ENCODE assay signal across 1 cellular context in genomic region chr15:45200799-45201556, GRCh38.
TF ChIP-seq lines count a peak whose summit lies in the region.

No MANE protein-coding gene starts in this region.

TF ChIP-seq in HepG2, 621 proteins besides CTCF, POLR2A, EP300 and RAD21 (continued from another document and continues in another):
- TF ChIP-seq NR2F6 (IDR thresholded peaks at IDR 0.05) (no peak; the same call in 1 of the 2 replicates), NR2F6 (CRISPR knock-in tag; IDR thresholded peaks at IDR 0.05) (peak; percentile 60; the same call in 1 of the 2 replicates), ZNF329 (CRISPR knock-in tag; IDR thresholded peaks at IDR 0.05; ENCODE audit: low read depth) (no peak), GMEB1 (CRISPR knock-in tag; IDR thresholded peaks at IDR 0.05; ENCODE audit: borderline replicate concordance) (peak; percentile 48; the same call in 1 of the 2 replicates), IRF9 (CRISPR knock-in tag; IDR thresholded peaks at IDR 0.05; ENCODE audit: borderline replicate concordance) (peak; percentile 74; the same call in 1 of the 2 replicates), ZNF33A (CRISPR knock-in tag; IDR thresholded peaks at IDR 0.05; ENCODE audit: borderline replicate concordance) (peak; percentile 86; the same call in 1 of the 2 replicates), TFAP4 (IDR thresholded peaks at IDR 0.05; ENCODE audit: borderline replicate concordance, low read depth) (peak; percentile 86; the same call in 1 of the 2 replicates), PATZ1 (CRISPR knock-in tag; IDR thresholded peaks at IDR 0.05) (0 out of 2 replicates have a peak, but pooled peaks have one; percentile 19), LBX2 (CRISPR knock-in tag; IDR thresholded peaks at IDR 0.05; ENCODE audit: borderline replicate concordance) (no peak), MEF2D (CRISPR knock-in tag; IDR thresholded peaks at IDR 0.05) (peak; percentile 53; the same call in 1 of the 2 replicates), ZFP90 (CRISPR knock-in tag; IDR thresholded peaks at IDR 0.05; ENCODE audit: borderline replicate concordance) (no peak), ZNF224 (CRISPR knock-in tag; IDR thresholded peaks at IDR 0.05) (peak; percentile 91; the same call in 1 of the 2 replicates), ATF6 (CRISPR knock-in tag; conservative IDR thresholded peaks at IDR 0.05) (no peak), ZNF790 (CRISPR knock-in tag; IDR thresholded peaks at IDR 0.05; ENCODE audit: borderline replicate concordance) (no peak), ZNF563 (CRISPR knock-in tag; IDR thresholded peaks at IDR 0.05) (no peak), ZNF788 (CRISPR knock-in tag; IDR thresholded peaks at IDR 0.05; ENCODE audit: borderline replicate concordance) (peak; percentile 18; the same call in 1 of the 2 replicates), MTF2 (CRISPR knock-in tag; IDR thresholded peaks at IDR 0.05; ENCODE audit: borderline replicate concordance) (no peak), ZNF652 (CRISPR knock-in tag; IDR thresholded peaks at IDR 0.05; ENCODE audit: borderline replicate concordance, low read depth) (peak; percentile 11; the same call in 1 of the 2 replicates), FOXA3 (CRISPR knock-in tag; IDR thresholded peaks at IDR 0.05) (peak; percentile 61), ATF2 (CRISPR knock-in tag; IDR thresholded peaks at IDR 0.05) (peak; percentile 51; the same call in 1 of the 2 replicates), ZNF124 (CRISPR knock-in tag; IDR thresholded peaks at IDR 0.05) (peak; percentile 80; the same call in 1 of the 2 replicates), MXD3 (CRISPR knock-in tag; IDR thresholded peaks at IDR 0.05) (peak; percentile 25; the same call in 1 of the 2 replicates), NFYB (CRISPR knock-in tag; IDR thresholded peaks at IDR 0.05) (peak; percentile 14), AFF4 (CRISPR knock-in tag; IDR thresholded peaks at IDR 0.05) (no peak), EED (CRISPR knock-in tag; IDR thresholded peaks at IDR 0.05) (peak; percentile 57; the same call in 1 of the 2 replicates), SAFB2 (CRISPR knock-in tag; IDR thresholded peaks at IDR 0.05; ENCODE audit: borderline replicate concordance, low read depth) (no peak), DZIP1 (CRISPR knock-in tag; IDR thresholded peaks at IDR 0.05) (no peak), ZNF780A (CRISPR knock-in tag; IDR thresholded peaks at IDR 0.05) (0 out of 2 replicates have a peak, but pooled peaks have one; percentile 32), ZNF883 (CRISPR knock-in tag; IDR thresholded peaks at IDR 0.05; ENCODE audit: not compliant biosample characterization) (no peak), ZNF292 (CRISPR knock-in tag; IDR thresholded peaks at IDR 0.05; ENCODE audit: borderline replicate concordance, low read depth) (no peak), NCOA2 (CRISPR knock-in tag; IDR thresholded peaks at IDR 0.05) (peak; percentile 28; the same call in 1 of the 2 replicates), ZNF549 (CRISPR knock-in tag; IDR thresholded peaks at IDR 0.05) (no peak), ZNF331 (CRISPR knock-in tag; IDR thresholded peaks at IDR 0.05) (peak; percentile 59), SNRNP70 (IDR thresholded peaks at IDR 0.05; ENCODE audit: low read depth, low read length) (no peak), ZBTB26 (CRISPR knock-in tag; IDR thresholded peaks at IDR 0.05; ENCODE audit: borderline replicate concordance) (peak; percentile 47; the same call in 1 of the 2 replicates), ZNF160 (CRISPR knock-in tag; IDR thresholded peaks at IDR 0.05) (peak; percentile 45; the same call in 1 of the 2 replicates), ZNF580 (CRISPR knock-in tag; IDR thresholded peaks at IDR 0.05; ENCODE audit: borderline replicate concordance, low read depth) (peak; percentile 59; the same call in 1 of the 2 replicates), TIGD3 (CRISPR knock-in tag; IDR thresholded peaks at IDR 0.05; ENCODE audit: borderline replicate concordance) (no peak)
